In genomic region chr20:839626-840025, GRCh38 we compare ENCODE assay signal across 27 cellular contexts.
"Had no signal": no experiment of that assay in that cellular context is flagged by ENCODE, and none has a peak within 500 bp of the region (broad histone marks: within the 10 kb centered on the region; RNA-seq: fewer than 3 reads in every experiment).

No MANE protein-coding gene starts in this region.

- H3K36me3 ChIP-seq: adrenal gland, ascending aorta, brain microvascular endothelial cell, esophagus muscularis mucosa, gastrocnemius medialis, prostate gland, thyroid gland, WERI-Rb-1 had no signal

- H3K4me3 ChIP-seq: adrenal gland, ascending aorta, esophagus muscularis mucosa, gastrocnemius medialis, prostate gland, SK-N-MC, thyroid gland had no signal

- H3K4me3 Mint-ChIP-seq: activated naive CD4-positive, alpha-beta T cell treated with anti-CD3 and anti-CD28 coated beads, Interleukin-2, amount 50 U/mL, for 24 hours had no signal

- ATAC-seq: effector memory CD8-positive, alpha-beta T cell; gastrocnemius medialis; left ventricle myocardium superior; naive thymus-derived CD8-positive, alpha-beta T cell; stimulated activated naive CD8-positive, alpha-beta T cell treated with anti-CD3 and anti-CD28 coated beads, Interleukin-15, Interleukin-2, amounts not matched to agents 100 U/mL and 50 U/mL, for 24 hours had no signal

- H3K27ac Mint-ChIP-seq: activated naive CD4-positive, alpha-beta T cell treated with anti-CD3 and anti-CD28 coated beads, Interleukin-2, amount 50 U/mL, for 24 hours; activated T-cell treated with anti-CD3 and anti-CD28 coated beads, Interleukin-2, amount 50 U/mL, for 24 hours; effector memory CD8-positive, alpha-beta T cell had no signal

- H3K27me3 ChIP-seq: adrenal gland, brain microvascular endothelial cell, thyroid gland had no signal

- H3K36me3 Mint-ChIP-seq: activated naive CD4-positive, alpha-beta T cell treated with anti-CD3 and anti-CD28 coated beads, Interleukin-2, amount 50 U/mL, for 24 hours; naive thymus-derived CD8-positive, alpha-beta T cell had no signal

- H3K9me3 Mint-ChIP-seq: activated naive CD4-positive, alpha-beta T cell treated with anti-CD3 and anti-CD28 coated beads, Interleukin-2, amount 50 U/mL, for 24 hours; activated T-cell treated with anti-CD3 and anti-CD28 coated beads, Interleukin-2, amount 50 U/mL, for 24 hours; effector memory CD8-positive, alpha-beta T cell; naive thymus-derived CD8-positive, alpha-beta T cell had no signal

- H3K9me3 ChIP-seq: adrenal gland, ascending aorta, gastrocnemius medialis, prostate gland, thyroid gland had no signal

- H3K27me3 Mint-ChIP-seq: activated naive CD4-positive, alpha-beta T cell treated with anti-CD3 and anti-CD28 coated beads, Interleukin-2, amount 50 U/mL, for 24 hours; activated T-cell treated with anti-CD3 and anti-CD28 coated beads, Interleukin-2, amount 50 U/mL, for 24 hours; effector memory CD8-positive, alpha-beta T cell; naive thymus-derived CD8-positive, alpha-beta T cell had no signal

- DNase-seq: activated CD4-positive, alpha-beta T cell treated with anti-CD3 and anti-CD28 coated beads, Interleukin-2, amount 50 U/mL, for 1 hour; activated CD4-positive, CD25-positive, alpha-beta regulatory T cell treated with anti-CD3 and anti-CD28 coated beads, Interleukin-2, amount 50 U/mL, for 72 hours; activated CD8-positive, alpha-beta memory T cell treated with anti-CD3 and anti-CD28 coated beads for 24 hours; activated CD8-positive, alpha-beta memory T cell treated with anti-CD3 and anti-CD28 coated beads, Interleukin-2, amount 50 U/mL, for 4 hours; activated effector memory CD4-positive, alpha-beta T cell treated with anti-CD3 and anti-CD28 coated beads, Interleukin-2, amount 50 U/mL, for 16 hours; activated T-cell treated with anti-CD3 and anti-CD28 coated beads, Interleukin-2, amount 50 U/mL, for 24 hours; adrenal gland; brain microvascular endothelial cell; caudate nucleus; effector memory CD8-positive, alpha-beta T cell; gastrocnemius medialis; head of caudate nucleus; hypothalamus; left ventricle myocardium superior; mesenchymal stem cell; stimulated activated CD4-positive, alpha-beta T cell treated with anti-CD3 and anti-CD28 coated beads, Interleukin-4, amount 100 ng/mL, for 1 hour; stimulated activated naive CD8-positive, alpha-beta T cell treated with anti-CD3 and anti-CD28 coated beads, Interleukin-15, Interleukin-2, amounts not matched to agents 100 U/mL and 50 U/mL, for 24 hours; substantia nigra; SW 1271; thyroid gland; WERI-Rb-1 had no signal

- H3K27ac ChIP-seq: adrenal gland, ascending aorta, brain microvascular endothelial cell, esophagus muscularis mucosa, gastrocnemius medialis, prostate gland, SK-N-MC, thyroid gland, WERI-Rb-1 had no signal
